ENCODE assay signal across 9 cellular contexts in the genomic region with DNA sequence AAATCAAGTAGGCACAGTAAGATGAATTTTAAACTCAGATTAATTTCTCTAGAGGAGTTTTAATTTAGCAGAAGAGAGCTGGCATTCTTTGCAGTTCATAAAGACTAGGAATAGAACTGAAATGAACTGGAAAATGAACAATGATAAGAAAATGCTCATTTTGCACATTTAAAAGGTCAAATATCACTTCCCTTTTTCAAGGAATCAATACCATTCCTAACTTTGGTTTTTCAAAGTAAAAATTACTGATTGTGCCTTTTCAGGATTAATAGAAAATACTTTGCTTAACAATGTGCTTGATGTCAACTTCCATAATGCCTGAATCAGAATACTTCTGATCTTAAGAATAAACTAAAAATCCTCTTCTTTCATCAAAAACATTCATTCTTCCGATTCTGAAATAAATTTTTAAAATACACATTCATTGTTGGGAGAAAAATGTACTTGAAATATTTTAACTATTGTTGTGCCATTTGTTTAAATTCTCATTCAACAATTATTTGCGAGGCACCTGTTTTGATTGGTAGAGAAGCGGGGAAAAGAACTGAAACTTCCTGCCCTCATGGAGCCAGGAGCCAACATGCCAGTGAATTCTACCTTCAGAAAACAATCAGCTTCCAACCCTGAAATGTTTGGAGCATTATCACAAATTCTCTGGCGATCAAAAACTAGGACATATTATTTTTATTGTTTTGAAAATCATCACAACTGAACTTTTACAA. TPM values are rescaled to one million over a fixed set of nuclear protein-coding genes. Genes with fewer than 3 reads are reported as not detected.
A peak's percentile ranks its signal among the peaks of the same experiment; 100 is the strongest.
DNase-seq lines count a peak whose midpoint lies in the region; ATAC-seq and TF ChIP-seq lines count a peak whose summit lies in the region.
"Had no signal": no experiment of that assay in that cellular context is flagged by ENCODE, and none has a peak within 500 bp of the region (broad histone marks: within the 10 kb centered on the region; RNA-seq: fewer than 3 reads in every experiment).

No MANE protein-coding gene starts in this region.

- ATAC-seq in GM21825 (IDR thresholded peaks at IDR 0.05; ENCODE audit: unreplicated experiment), result no peak

- H3K4me3 ChIP-seq in epithelial cell of esophagus (ENCODE audit: low read length) (peak overlapping the region; percentile 61), testis (peak overlapping the region in 1 of 2 donors; percentile 95)

- DNase-seq in Calu3, result no peak
- DNase-seq in NCI-H69 (lab: John Stamatoyannopoulos, UW), result peak; percentile 10
- DNase-seq in epithelial cell of esophagus (ENCODE audit: low read depth), result no peak
- no peak for DNase-seq in progenitor cell of endocrine pancreas (ENCODE audit: low spot score, unreplicated experiment)
- no peak for DNase-seq in testis
- DNase-seq in GM03348 (ENCODE audit: low spot score), result no peak
- no peak for DNase-seq in posterior cingulate gyrus
- DNase-seq: NCI-H510A had no signal

- TF ChIP-seq POLR2A in testis (IDR thresholded peaks at IDR 0.05), result no peak

- H3K9me3 ChIP-seq in testis, result no peaks in the 10 kb centered on the region

- TF ChIP-seq CTCF in Calu3 (IDR thresholded peaks at IDR 0.05; ENCODE audit: unreplicated experiment) (no peak), epithelial cell of esophagus (IDR thresholded peaks at IDR 0.05; ENCODE audit: insufficient read depth, low read depth, low read length, missing control alignments) (no peak), progenitor cell of endocrine pancreas (IDR thresholded peaks at IDR 0.05; ENCODE audit: unreplicated experiment) (no peak), testis (IDR thresholded peaks at IDR 0.05) (no peak)

- H3K36me3 ChIP-seq in testis (ENCODE audit: low read depth, missing control alignments), result no peaks in the 10 kb centered on the region

- peaks cover 24% of the 10 kb centered on the region for H3K4me1 ChIP-seq in testis

- H3K27ac Mint-ChIP-seq in Calu3 (ENCODE audit: unreplicated experiment) (no peak overlapping the region), progenitor cell of endocrine pancreas (peak overlapping the region; percentile 46)

- H3K27me3 Mint-ChIP-seq in Calu3 (ENCODE audit: unreplicated experiment) (no peaks in the 10 kb centered on the region), progenitor cell of endocrine pancreas (no peaks in the 10 kb centered on the region)

- H3K4me1 Mint-ChIP-seq in Calu3 (ENCODE audit: low read depth, unreplicated experiment) (peaks cover 4% of the 10 kb centered on the region), progenitor cell of endocrine pancreas (ENCODE audit: low read depth) (peaks cover 14% of the 10 kb centered on the region)

- H3K4me3 Mint-ChIP-seq in Calu3 (ENCODE audit: low read depth, unreplicated experiment) (no peak overlapping the region), progenitor cell of endocrine pancreas (ENCODE audit: low read depth) (peak overlapping the region; percentile 86)

- intact Hi-C loops in Calu3 (cut with micrococcal nuclease; ENCODE audit: unreplicated experiment), result no loop called here
- intact Hi-C loops in testis (cut with DNase I; ENCODE audit: low total_unique reads), result loop anchor here (10.0 kb wide), 1 partner anchor 75 kb away; a partner anchor contains a TSS
- intact Hi-C loops in posterior cingulate gyrus (cut with DNase I), result loop anchor here (5.0 to 10.0 kb wide), 2 partner anchors 172 to 1915 kb away; a partner anchor contains a TSS

- H3K36me3 Mint-ChIP-seq in Calu3 (ENCODE audit: insufficient read depth, unreplicated experiment) (peaks cover 18% of the 10 kb centered on the region), progenitor cell of endocrine pancreas (ENCODE audit: insufficient read depth) (peaks cover 2% of the 10 kb centered on the region)

- H3K9me3 Mint-ChIP-seq in Calu3 (ENCODE audit: low read depth, unreplicated experiment), result no peaks in the 10 kb centered on the region
- H3K9me3 Mint-ChIP-seq in progenitor cell of endocrine pancreas (ENCODE audit: low read depth), result no peaks in the 10 kb centered on the region

- TSS peak; percentile 66 for BruUV-seq in Calu3 (replicated peaks; lab: Mats Ljungman, UMichigan)

- no peak overlapping the region for H3K27ac ChIP-seq in testis

- WGBS in testis, 2 donors, result 31 to 45% methylated on average over 4 of the region's 4 CpGs

- CTCF ChIA-PET in Calu3 (lab: Charles Lee), result no interaction called here

- no peaks in the 10 kb centered on the region for H3K27me3 ChIP-seq in testis

RNA-seq across cellular contexts. Expression of a gene that starts 2.1 kb away (rescaled TPM):
- total RNA-seq in Calu3 (2022), result 30.8 and 31.2 TPM in 2 replicates
- 60.0 and 65.5 TPM in 2 replicates for total RNA-seq in progenitor cell of endocrine pancreas
- total RNA-seq in testis, result 10 to 100 TPM; 44.0 to 50.2 TPM
- polyA plus RNA-seq in testis (ENCODE audit: insufficient read depth, low read depth, low replicate concordance), result 45.3 TPM
